Comparison of ENCODE assay signal across 1 cellular context in the genomic region with DNA sequence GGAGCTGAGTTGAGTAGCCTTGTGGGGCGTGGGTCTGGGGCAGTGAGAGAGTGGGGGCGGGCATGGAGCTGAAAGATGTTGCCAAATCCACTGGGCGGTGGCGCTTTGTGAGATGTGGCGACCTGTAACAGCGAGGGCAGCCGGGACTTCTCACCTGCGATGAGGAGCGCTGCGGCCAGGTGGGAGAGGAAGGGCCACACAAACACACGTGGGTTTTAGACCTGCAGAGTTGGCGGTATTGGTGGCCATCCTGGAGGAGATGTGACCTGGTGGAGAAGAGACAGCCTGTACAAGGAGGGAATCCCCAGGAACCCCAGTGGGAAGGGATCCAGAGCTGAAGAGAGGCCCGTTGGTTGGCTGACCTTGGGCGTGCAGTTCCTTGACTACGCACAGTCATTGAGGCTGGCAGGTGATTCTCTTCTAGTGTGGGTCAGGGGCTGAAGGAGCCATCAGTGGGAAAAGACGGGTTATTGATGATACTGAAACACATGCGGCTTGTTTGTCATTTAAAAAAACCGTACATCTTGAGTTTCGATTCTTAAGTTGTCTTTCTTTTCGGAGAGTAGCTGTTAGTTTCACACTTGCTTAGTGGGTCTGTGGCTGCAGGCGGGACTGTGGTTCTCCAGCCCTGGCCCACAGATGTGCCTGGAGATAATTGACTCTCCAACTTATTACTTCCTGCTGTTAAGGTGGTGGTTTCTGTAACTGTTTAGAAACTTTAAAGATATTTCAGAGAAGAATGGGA.
TF ChIP-seq lines count a peak whose summit lies in the region.

No MANE protein-coding gene starts in this region.

TF ChIP-seq in K562, 482 proteins besides CTCF, POLR2A, EP300 and RAD21 (continued from another document and continues in another):
- TF ChIP-seq CEBPZ (IDR thresholded peaks at IDR 0.05; ENCODE audit: borderline replicate concordance, low read depth, low read length) (no peak), SMARCB1 (IDR thresholded peaks at IDR 0.05; ENCODE audit: insufficient read length, low read depth) (peak; percentile 38), HDAC3 (IDR thresholded peaks at IDR 0.05; ENCODE audit: borderline replicate concordance, partially characterized antibody) (no peak), SIRT6 (IDR thresholded peaks at IDR 0.05; ENCODE audit: low read depth, low read length) (no peak), ZNF24 (IDR thresholded peaks at IDR 0.05) (no peak), PPARD (CRISPR knock-in tag; IDR thresholded peaks at IDR 0.05) (no peak), NCOR1 (IDR thresholded peaks at IDR 0.05) (peak; percentile 45), GTF2E2 (tag; IDR thresholded peaks at IDR 0.05) (no peak), ARID2 (IDR thresholded peaks at IDR 0.05) (no peak), HDAC1 (IDR thresholded peaks at IDR 0.05) (no peak), SIN3B (IDR thresholded peaks at IDR 0.05; ENCODE audit: low read depth) (no peak), MGA (IDR thresholded peaks at IDR 0.05) (0 out of 2 replicates have a peak, but pooled peaks have one; percentile 51), RUNX1 (IDR thresholded peaks at IDR 0.05; ENCODE audit: low read depth) (no peak), BMI1 (IDR thresholded peaks at IDR 0.05; ENCODE audit: low read length) (no peak), NRF1 (conservative IDR thresholded peaks at IDR 0.05 in 1 of 2, IDR thresholded peaks at IDR 0.05 in 1 of 2) (no peak), GABPA (tag; conservative IDR thresholded peaks at IDR 0.05; ENCODE audit: low read depth) (peak; percentile 25; the same call in 1 of the 2 replicates), MIER1 (IDR thresholded peaks at IDR 0.05; ENCODE audit: low read depth) (no peak), ZNF551 (CRISPR knock-in tag; IDR thresholded peaks at IDR 0.05) (no peak), YY1 (IDR thresholded peaks at IDR 0.05; ENCODE audit: borderline replicate concordance in 1 of 3, control insufficient read depth in 1 of 3, extremely low read depth in 1 of 3, insufficient read depth in 3 of 3, insufficient read length in 1 of 3, insufficient replicate concordance in 2 of 3, low read depth in 1 of 3, low read length in 2 of 3) (no peak), ELK1 (CRISPR knock-in tag; IDR thresholded peaks at IDR 0.05) (no peak), ZBED1 (IDR thresholded peaks at IDR 0.05) (no peak), BDP1 (IDR thresholded peaks at IDR 0.05; ENCODE audit: insufficient read depth, insufficient read length) (no peak), NR0B1 (IDR thresholded peaks at IDR 0.05; ENCODE audit: partially characterized antibody) (no peak), RFX7 (CRISPR knock-in tag; IDR thresholded peaks at IDR 0.05) (no peak), NFIX (CRISPR knock-in tag; IDR thresholded peaks at IDR 0.05; ENCODE audit: low read depth) (no peak)
- TF ChIP-seq, protein P1, sequence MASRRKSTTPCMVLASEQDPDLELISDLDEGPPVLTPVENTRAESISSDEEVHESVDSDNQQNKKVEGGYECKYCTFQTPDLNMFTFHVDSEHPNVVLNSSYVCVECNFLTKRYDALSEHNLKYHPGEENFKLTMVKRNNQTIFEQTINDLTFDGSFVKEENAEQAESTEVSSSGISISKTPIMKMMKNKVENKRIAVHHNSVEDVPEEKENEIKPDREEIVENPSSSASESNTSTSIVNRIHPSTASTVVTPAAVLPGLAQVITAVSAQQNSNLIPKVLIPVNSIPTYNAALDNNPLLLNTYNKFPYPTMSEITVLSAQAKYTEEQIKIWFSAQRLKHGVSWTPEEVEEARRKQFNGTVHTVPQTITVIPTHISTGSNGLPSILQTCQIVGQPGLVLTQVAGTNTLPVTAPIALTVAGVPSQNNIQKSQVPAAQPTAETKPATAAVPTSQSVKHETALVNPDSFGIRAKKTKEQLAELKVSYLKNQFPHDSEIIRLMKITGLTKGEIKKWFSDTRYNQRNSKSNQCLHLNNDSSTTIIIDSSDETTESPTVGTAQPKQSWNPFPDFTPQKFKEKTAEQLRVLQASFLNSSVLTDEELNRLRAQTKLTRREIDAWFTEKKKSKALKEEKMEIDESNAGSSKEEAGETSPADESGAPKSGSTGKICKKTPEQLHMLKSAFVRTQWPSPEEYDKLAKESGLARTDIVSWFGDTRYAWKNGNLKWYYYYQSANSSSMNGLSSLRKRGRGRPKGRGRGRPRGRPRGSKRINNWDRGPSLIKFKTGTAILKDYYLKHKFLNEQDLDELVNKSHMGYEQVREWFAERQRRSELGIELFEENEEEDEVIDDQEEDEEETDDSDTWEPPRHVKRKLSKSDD (conservative IDR thresholded peaks at IDR 0.05; ENCODE audit: low read length), result no peak
- TF ChIP-seq, protein P2, sequence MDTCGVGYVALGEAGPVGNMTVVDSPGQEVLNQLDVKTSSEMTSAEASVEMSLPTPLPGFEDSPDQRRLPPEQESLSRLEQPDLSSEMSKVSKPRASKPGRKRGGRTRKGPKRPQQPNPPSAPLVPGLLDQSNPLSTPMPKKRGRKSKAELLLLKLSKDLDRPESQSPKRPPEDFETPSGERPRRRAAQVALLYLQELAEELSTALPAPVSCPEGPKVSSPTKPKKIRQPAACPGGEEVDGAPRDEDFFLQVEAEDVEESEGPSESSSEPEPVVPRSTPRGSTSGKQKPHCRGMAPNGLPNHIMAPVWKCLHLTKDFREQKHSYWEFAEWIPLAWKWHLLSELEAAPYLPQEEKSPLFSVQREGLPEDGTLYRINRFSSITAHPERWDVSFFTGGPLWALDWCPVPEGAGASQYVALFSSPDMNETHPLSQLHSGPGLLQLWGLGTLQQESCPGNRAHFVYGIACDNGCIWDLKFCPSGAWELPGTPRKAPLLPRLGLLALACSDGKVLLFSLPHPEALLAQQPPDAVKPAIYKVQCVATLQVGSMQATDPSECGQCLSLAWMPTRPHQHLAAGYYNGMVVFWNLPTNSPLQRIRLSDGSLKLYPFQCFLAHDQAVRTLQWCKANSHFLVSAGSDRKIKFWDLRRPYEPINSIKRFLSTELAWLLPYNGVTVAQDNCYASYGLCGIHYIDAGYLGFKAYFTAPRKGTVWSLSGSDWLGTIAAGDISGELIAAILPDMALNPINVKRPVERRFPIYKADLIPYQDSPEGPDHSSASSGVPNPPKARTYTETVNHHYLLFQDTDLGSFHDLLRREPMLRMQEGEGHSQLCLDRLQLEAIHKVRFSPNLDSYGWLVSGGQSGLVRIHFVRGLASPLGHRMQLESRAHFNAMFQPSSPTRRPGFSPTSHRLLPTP (IDR thresholded peaks at IDR 0.05; ENCODE audit: borderline replicate concordance, extremely low read depth, insufficient read length), result no peak
